Comparison of ENCODE assay signal across 8 cellular contexts in the genomic region with DNA sequence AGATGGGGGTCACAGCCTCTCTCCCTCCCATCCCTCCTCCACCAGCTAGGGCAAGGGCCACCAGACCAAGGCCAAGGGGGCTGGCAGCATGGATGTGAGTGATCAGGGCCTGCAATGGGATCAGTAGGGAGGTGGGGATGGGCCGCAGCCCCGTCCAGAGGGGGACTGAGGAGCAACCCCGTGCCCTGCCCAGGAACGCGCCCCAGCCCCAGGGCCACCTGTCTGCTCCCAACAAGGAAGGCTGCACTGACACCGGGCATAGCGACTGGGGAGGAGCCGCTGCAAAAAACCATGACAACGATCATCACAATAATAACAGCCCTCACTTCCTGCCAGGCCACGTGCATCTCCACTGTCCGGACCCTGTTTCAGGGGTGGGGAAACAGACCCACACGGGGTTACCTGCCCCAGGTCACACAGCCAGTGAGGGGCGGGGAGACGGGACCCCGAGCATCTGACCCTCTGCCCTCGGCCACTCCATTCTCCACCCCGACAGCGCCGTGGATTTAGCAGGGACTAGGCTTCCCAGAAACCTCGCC. TPM values are rescaled to one million over a fixed set of nuclear protein-coding genes. Genes with fewer than 3 reads are reported as not detected.
A peak's percentile ranks its signal among the peaks of the same experiment; 100 is the strongest.
DNase-seq lines count a peak whose midpoint lies in the region; ATAC-seq and TF ChIP-seq lines count a peak whose summit lies in the region.

No MANE protein-coding gene starts in this region.

- H3K36me3 Mint-ChIP-seq in CD4-positive, CD25-positive, alpha-beta regulatory T cell, result no peaks in the 10 kb centered on the region
- peaks cover 2% of the 10 kb centered on the region for H3K36me3 Mint-ChIP-seq in memory B cell

- peak overlapping the region; percentile 38 to 72 (median 71) for H3K27ac Mint-ChIP-seq in CD4-positive, CD25-positive, alpha-beta regulatory T cell
- peak overlapping the region; percentile 92 for H3K27ac Mint-ChIP-seq in memory B cell

- H3K36me3 ChIP-seq in CD4-positive, CD25-positive, alpha-beta regulatory T cell (ENCODE audit: control insufficient read depth, insufficient read depth, low read length), result no peaks in the 10 kb centered on the region
- peaks cover 19% of the 10 kb centered on the region for H3K36me3 ChIP-seq in WERI-Rb-1

- no peak for TF ChIP-seq CTCF in WERI-Rb-1 (IDR thresholded peaks at IDR 0.05; ENCODE audit: low read depth, low read length)
- TF ChIP-seq CTCF in foreskin fibroblast (IDR thresholded peaks at IDR 0.05; ENCODE audit: low read depth, low read length), result no peak

- H3K4me3 Mint-ChIP-seq in CD4-positive, CD25-positive, alpha-beta regulatory T cell, result no peak overlapping the region
- H3K4me3 Mint-ChIP-seq in memory B cell, result peak overlapping the region; percentile 43

- no peaks in the 10 kb centered on the region for H3K27me3 Mint-ChIP-seq in CD4-positive, CD25-positive, alpha-beta regulatory T cell
- no peaks in the 10 kb centered on the region for H3K27me3 Mint-ChIP-seq in memory B cell

- peak in 2 of 3 donors; percentile 36 to 49 for DNase-seq in CD4-positive, CD25-positive, alpha-beta regulatory T cell
- DNase-seq in WERI-Rb-1 (no peak), memory B cell (ENCODE audit: low spot score in 2 of 2) (peak; percentile 49 to 52), HUDEP-2 (lab: John Stamatoyannopoulos, UW; ENCODE audit: unreplicated experiment in 76 of 76) (no peak), foreskin fibroblast (no peak), HuH-7 (ENCODE audit: low spot score) (no peak)

- no peaks in the 10 kb centered on the region for H3K9me3 Mint-ChIP-seq in CD4-positive, CD25-positive, alpha-beta regulatory T cell
- H3K9me3 Mint-ChIP-seq in memory B cell, result no peaks in the 10 kb centered on the region

- no peaks in the 10 kb centered on the region for H3K27me3 ChIP-seq in CD4-positive, CD25-positive, alpha-beta regulatory T cell (ENCODE audit: control insufficient read depth, insufficient read depth, low read length)
- no peaks in the 10 kb centered on the region for H3K27me3 ChIP-seq in WERI-Rb-1 (ENCODE audit: insufficient read depth, low read depth, severe bottlenecking)

- peaks cover 53% of the 10 kb centered on the region for H3K4me1 ChIP-seq in CD4-positive, CD25-positive, alpha-beta regulatory T cell (ENCODE audit: control insufficient read depth, insufficient read depth, low read length, poor library complexity, severe bottlenecking)

- no peak overlapping the region for H3K27ac ChIP-seq in CD4-positive, CD25-positive, alpha-beta regulatory T cell (ENCODE audit: insufficient read depth, low read length, poor library complexity, severe bottlenecking)
- peak overlapping the region; percentile 98 for H3K27ac ChIP-seq in WERI-Rb-1

- H3K4me1 Mint-ChIP-seq in CD4-positive, CD25-positive, alpha-beta regulatory T cell, result peaks cover 0 to 67% (median 29%) of the 10 kb centered on the region in 4 donors
- peaks cover 39% of the 10 kb centered on the region for H3K4me1 Mint-ChIP-seq in memory B cell

- no peaks in the 10 kb centered on the region for H3K9me3 ChIP-seq in CD4-positive, CD25-positive, alpha-beta regulatory T cell (ENCODE audit: control insufficient read depth in 2 of 2, low read length in 2 of 2)
- no peaks in the 10 kb centered on the region for H3K9me3 ChIP-seq in WERI-Rb-1 (ENCODE audit: severe bottlenecking)

- H3K4me3 ChIP-seq in CD4-positive, CD25-positive, alpha-beta regulatory T cell (ENCODE audit: low read depth, low read length), result no peak overlapping the region
- H3K4me3 ChIP-seq in WERI-Rb-1 (ENCODE audit: low read depth, low read length), result peak overlapping the region; percentile 46
- H3K4me3 ChIP-seq in foreskin fibroblast (ENCODE audit: low read depth in 1 of 2, low read length in 2 of 2), result no peak overlapping the region

- ATAC-seq in CD4-positive, CD25-positive, alpha-beta regulatory T cell (ENCODE audit: low read depth in 2 of 2), result peak; percentile 32 to 47
- peak; percentile 26 for ATAC-seq in HG02678 (IDR thresholded peaks at IDR 0.05; ENCODE audit: unreplicated experiment)
- peak; percentile 74 for ATAC-seq in memory B cell (ENCODE audit: low read depth)
- no peak for ATAC-seq in HG03025 (IDR thresholded peaks at IDR 0.05; ENCODE audit: low FRiP score, unreplicated experiment)

RNA-seq across cellular contexts. Expression of a gene that starts 24.3 kb away (rescaled TPM):
- 134 TPM for total RNA-seq in CD4-positive, CD25-positive, alpha-beta regulatory T cell
- 1 to 10 TPM; 2.0 to 4.1 (median 2.4) TPM for polyA plus RNA-seq in CD4-positive, CD25-positive, alpha-beta regulatory T cell

Comparison
In these comparisons a context has a peak if more than half of its experiments do, and no peak if none do; other contexts are left out.
1. DNase-seq: peak in CD4-positive, CD25-positive, alpha-beta regulatory T cell (2 of 3) and memory B cell (2 of 2); none in WERI-Rb-1 (single experiment), HUDEP-2 (0 of 76), foreskin fibroblast (0 of 2) and HuH-7 (single experiment).